8 cellular contexts compared by ENCODE assay signal in genomic region chr1:90851711-90852050, GRCh38.
DNase-seq lines count a peak whose midpoint lies in the region; ATAC-seq and TF ChIP-seq lines count a peak whose summit lies in the region.

No MANE protein-coding gene starts in this region.

- TF ChIP-seq POLR2A in Peyer's patch (IDR thresholded peaks at IDR 0.05) (no peak), gastrocnemius medialis (IDR thresholded peaks at IDR 0.05) (no peak)

- H3K4me3 ChIP-seq in Peyer's patch (peak overlapping the region; percentile 54 to 73 (median 64)), fibroblast of mammary gland (ENCODE audit: control insufficient read depth, low read depth, low read length) (peak overlapping the region; percentile 57), gastrocnemius medialis (peak overlapping the region; percentile 79 to 100 (median 83))

- intact Hi-C loops in gastrocnemius medialis (cut with DNase I; ENCODE audit: low total_unique reads) = loop anchor here (2.0 to 5.0 kb wide), 2 partner anchors 113 to 171 kb away; partner anchors contain the start of gene ZNF644

- TF ChIP-seq CTCF in Peyer's patch (IDR thresholded peaks at IDR 0.05) (no peak), fibroblast of mammary gland (conservative IDR thresholded peaks at IDR 0.05; ENCODE audit: control insufficient read depth, insufficient read depth, low read depth, low read length) (no peak), gastrocnemius medialis (IDR thresholded peaks at IDR 0.05 in 4 of 5, conservative IDR thresholded peaks at IDR 0.05 in 1 of 5) (no peak)

- H3K27me3 ChIP-seq in Peyer's patch (no peaks in the 10 kb centered on the region), gastrocnemius medialis (no peaks in the 10 kb centered on the region)

- no peak overlapping the region for H3K27ac ChIP-seq in Peyer's patch
- H3K27ac ChIP-seq in gastrocnemius medialis = no peak overlapping the region

- in situ Hi-C loops in gastrocnemius medialis (cut with MboI; ENCODE audit: low sequenced_read_pairs in 4 of 4) = loop anchor here in 1 of 4 donors (25.0 kb wide), 1 partner anchor 111 kb away; no protein-coding TSS in a partner anchor

- ATAC-seq in GM18517 (IDR thresholded peaks at IDR 0.05; ENCODE audit: unreplicated experiment) (peak; percentile 6), gastrocnemius medialis (no peak), HG02763 (IDR thresholded peaks at IDR 0.05; ENCODE audit: unreplicated experiment) (no peak)

- no peak for DNase-seq in Peyer's patch
- DNase-seq in fibroblast of mammary gland (ENCODE audit: low read depth) = no peak
- DNase-seq in gastrocnemius medialis = no peak
- DNase-seq in stimulated activated naive CD4-positive, alpha-beta T cell (lab: John Stamatoyannopoulos, UW) = no peak
- no peak for DNase-seq in D341Med (ENCODE audit: low spot score)
- DNase-seq in cortex of kidney (lab: John Stamatoyannopoulos, UW) = no peak

- peaks cover 0 to 5% (median 0%) of the 10 kb centered on the region in 4 donors for H3K4me1 ChIP-seq in Peyer's patch
- peaks cover 0 to 7% of the 10 kb centered on the region in 2 donors for H3K4me1 ChIP-seq in gastrocnemius medialis

- H3K36me3 ChIP-seq in Peyer's patch (no peaks in the 10 kb centered on the region), gastrocnemius medialis (no peaks in the 10 kb centered on the region)

- no peaks in the 10 kb centered on the region for H3K9me3 ChIP-seq in Peyer's patch
- no peaks in the 10 kb centered on the region for H3K9me3 ChIP-seq in gastrocnemius medialis
